17 cellular contexts compared by ENCODE assay signal in the genomic region with DNA sequence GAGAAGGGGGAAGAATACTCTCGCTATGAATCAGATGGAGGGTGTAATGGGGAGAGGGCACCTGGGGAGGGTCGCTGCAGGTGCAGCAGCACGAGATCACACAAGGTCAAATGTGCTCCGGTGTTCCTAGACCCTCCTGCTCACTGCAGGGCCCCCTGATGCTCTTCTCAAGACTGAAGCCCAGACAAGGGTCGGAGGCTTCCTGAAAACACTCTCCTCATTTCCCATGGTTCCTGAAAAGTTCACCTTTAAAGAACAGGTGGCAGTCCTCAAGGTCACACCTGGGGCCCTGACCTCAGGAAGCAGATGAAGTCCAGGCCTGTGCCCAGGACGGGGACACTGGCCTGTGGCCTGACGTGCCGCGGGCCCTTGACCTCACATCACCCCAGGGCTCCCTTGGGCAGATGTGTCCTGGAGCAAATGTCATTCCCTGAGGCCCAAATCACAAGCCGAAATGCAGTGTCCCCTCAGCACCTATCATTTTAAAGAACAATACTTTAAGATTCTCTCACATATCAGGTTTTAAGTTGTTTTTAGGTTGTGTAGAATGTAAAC.
DNase-seq lines count a peak whose midpoint lies in the region; ATAC-seq and TF ChIP-seq lines count a peak whose summit lies in the region.
"Had no signal": no experiment of that assay in that cellular context is flagged by ENCODE, and none has a peak within 500 bp of the region (broad histone marks: within the 10 kb centered on the region; RNA-seq: fewer than 3 reads in every experiment).

No MANE protein-coding gene starts in this region.

- H3K27me3 ChIP-seq in heart right ventricle (peaks cover 0 to 16% (median 0%) of the 10 kb centered on the region in 7 donors), esophagus muscularis mucosa (peaks cover 0 to 6% (median 0%) of the 10 kb centered on the region in 4 donors), vagina (no peaks in the 10 kb centered on the region), left lung (no peaks in the 10 kb centered on the region)
- H3K27me3 ChIP-seq: BE2C had no signal

- H3K9me3 ChIP-seq in heart right ventricle, result no peaks in the 10 kb centered on the region
- H3K9me3 ChIP-seq in esophagus muscularis mucosa, result peaks cover 0 to 6% (median 0%) of the 10 kb centered on the region in 4 donors
- H3K9me3 ChIP-seq in vagina, result no peaks in the 10 kb centered on the region
- H3K9me3 ChIP-seq in left lung, result no peaks in the 10 kb centered on the region
- H3K9me3 ChIP-seq: BE2C, HAP-1 had no signal

- DNase-seq in Right ventricle myocardium inferior (ENCODE audit: missing footprints) (peak; percentile 23), heart right ventricle (no peak), HEK293T (ENCODE audit: extremely low spot score) (peak; percentile 3), esophagus muscularis mucosa (ENCODE audit: extremely low spot score) (peak; percentile 74), vagina (ENCODE audit: extremely low spot score in 2 of 2) (peak; percentile 42 to 94), left lung (no peak), LoVo (ENCODE audit: low spot score) (no peak)
- DNase-seq: BE2C; C1 segment of cervical spinal cord; CD4-positive, CD25-positive, alpha-beta regulatory T cell; CD8-positive, alpha-beta memory T cell; COR-L47; DMS 273 treated with DMSO at 0.1 percent for 48 hours; DMS53; DND-41; GM23248 had no signal

- H3K4me3 ChIP-seq in heart right ventricle (no peak overlapping the region), esophagus muscularis mucosa (no peak overlapping the region), vagina (no peak overlapping the region), left lung (no peak overlapping the region)
- H3K4me3 ChIP-seq: GM23248, HAP-1 had no signal

- 81 to 83% methylated on average over 10 of the region's 10 CpGs for WGBS in heart right ventricle, 2 donors
- WGBS in esophagus muscularis mucosa, result 94% methylated on average over 6 of the region's 10 CpGs

- ATAC-seq in Right ventricle myocardium inferior (no peak), heart right ventricle (no peak), left lung (no peak)

- TF ChIP-seq CTCF in heart right ventricle (IDR thresholded peaks at IDR 0.05), result no peak
- no peak for TF ChIP-seq CTCF in esophagus muscularis mucosa (IDR thresholded peaks at IDR 0.05)
- TF ChIP-seq CTCF in vagina (IDR thresholded peaks at IDR 0.05), result no peak
- TF ChIP-seq CTCF in left lung (IDR thresholded peaks at IDR 0.05), result no peak

- no peaks in the 10 kb centered on the region for H3K4me1 ChIP-seq in heart right ventricle
- no peaks in the 10 kb centered on the region for H3K4me1 ChIP-seq in esophagus muscularis mucosa
- H3K4me1 ChIP-seq in vagina, result no peaks in the 10 kb centered on the region
- no peaks in the 10 kb centered on the region for H3K4me1 ChIP-seq in left lung
- H3K4me1 ChIP-seq: BE2C, HAP-1 had no signal

- no peak for TF ChIP-seq EP300 in esophagus muscularis mucosa (IDR thresholded peaks at IDR 0.05)

- H3K27ac ChIP-seq in heart right ventricle (no peak overlapping the region), esophagus muscularis mucosa (replicated peaks in 1 of 4) (no peak overlapping the region), vagina (no peak overlapping the region), left lung (no peak overlapping the region)
- H3K27ac ChIP-seq: GM23248 had no signal

- intact Hi-C loops in Right ventricle myocardium inferior (cut with DNase I) (no loop called here), heart right ventricle (cut with DNase I) (no loop called here), esophagus muscularis mucosa (cut with DNase I) (no loop called here), vagina (cut with DNase I) (no loop called here), left lung (cut with DNase I) (no loop called here)

- CTCF ChIA-PET in HEK293T (lab: Yijun Ruan, JAX), result no interaction called here

- TF ChIP-seq POLR2A in esophagus muscularis mucosa (IDR thresholded peaks at IDR 0.05; ENCODE audit: low read depth) (no peak), vagina (IDR thresholded peaks at IDR 0.05) (no peak)

- H3K36me3 ChIP-seq in heart right ventricle (no peaks in the 10 kb centered on the region), esophagus muscularis mucosa (no peaks in the 10 kb centered on the region), vagina (no peaks in the 10 kb centered on the region), left lung (no peaks in the 10 kb centered on the region)
- H3K36me3 ChIP-seq: BE2C, HAP-1 had no signal

- POLR2A ChIA-PET in HEK293T (lab: Yijun Ruan, JAX), result no interaction called here

TF ChIP-seq in HEK293T, 16 proteins besides CTCF, POLR2A, EP300 and RAD21:
- TF ChIP-seq SP1 (IDR thresholded peaks at IDR 0.05) (no peak), ELF4 (IDR thresholded peaks at IDR 0.05) (no peak), ZNF384 (IDR thresholded peaks at IDR 0.05) (no peak), SUZ12 (IDR thresholded peaks at IDR 0.05) (no peak), FOXM1 (IDR thresholded peaks at IDR 0.05; ENCODE audit: borderline replicate concordance) (no peak), FOXK2 (IDR thresholded peaks at IDR 0.05) (no peak), TARDBP (IDR thresholded peaks at IDR 0.05) (no peak), CTBP1 (IDR thresholded peaks at IDR 0.05; ENCODE audit: borderline replicate concordance) (no peak), LEF1 (IDR thresholded peaks at IDR 0.05; ENCODE audit: borderline replicate concordance) (no peak), BHLHE40 (IDR thresholded peaks at IDR 0.05; ENCODE audit: borderline replicate concordance) (no peak), HDGF (IDR thresholded peaks at IDR 0.05; ENCODE audit: borderline replicate concordance) (no peak), NFRKB (IDR thresholded peaks at IDR 0.05) (no peak)
- TF ChIP-seq, protein P1, sequence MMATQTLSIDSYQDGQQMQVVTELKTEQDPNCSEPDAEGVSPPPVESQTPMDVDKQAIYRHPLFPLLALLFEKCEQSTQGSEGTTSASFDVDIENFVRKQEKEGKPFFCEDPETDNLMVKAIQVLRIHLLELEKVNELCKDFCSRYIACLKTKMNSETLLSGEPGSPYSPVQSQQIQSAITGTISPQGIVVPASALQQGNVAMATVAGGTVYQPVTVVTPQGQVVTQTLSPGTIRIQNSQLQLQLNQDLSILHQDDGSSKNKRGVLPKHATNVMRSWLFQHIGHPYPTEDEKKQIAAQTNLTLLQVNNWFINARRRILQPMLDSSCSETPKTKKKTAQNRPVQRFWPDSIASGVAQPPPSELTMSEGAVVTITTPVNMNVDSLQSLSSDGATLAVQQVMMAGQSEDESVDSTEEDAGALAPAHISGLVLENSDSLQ (IDR thresholded peaks at IDR 0.05), result no peak

Comparison
In these comparisons a context has a peak if more than half of its experiments do, and no peak if none do; other contexts are left out.
1. DNase-seq: peak in Right ventricle myocardium inferior (single experiment), HEK293T (single experiment), esophagus muscularis mucosa (single experiment) and vagina (2 of 2); none in heart right ventricle (0 of 2), left lung (0 of 2) and LoVo (single experiment).